8 cellular contexts compared by ENCODE assay signal in genomic region chr3:126704494-126705214, GRCh38. TPM values are rescaled to one million over a fixed set of nuclear protein-coding genes. Genes with fewer than 3 reads are reported as not detected.
A peak's percentile ranks its signal among the peaks of the same experiment; 100 is the strongest.
DNase-seq lines count a peak whose midpoint lies in the region; ATAC-seq and TF ChIP-seq lines count a peak whose summit lies in the region.

No MANE protein-coding gene starts in this region.

- intact Hi-C loops in Right ventricle myocardium inferior (cut with DNase I) = loop anchor here (2.0 kb wide), 1 partner anchor 40 kb away; no protein-coding TSS in a partner anchor
- intact Hi-C loops in breast epithelium (cut with DNase I; ENCODE audit: low total_unique reads) = no loop called here

- H3K9me3 ChIP-seq in cardiac muscle cell (ENCODE audit: low read depth) = no peaks in the 10 kb centered on the region
- no peaks in the 10 kb centered on the region for H3K9me3 ChIP-seq in breast epithelium
- H3K9me3 ChIP-seq in upper lobe of left lung = no peaks in the 10 kb centered on the region

- H3K36me3 ChIP-seq in cardiac muscle cell (no peaks in the 10 kb centered on the region), breast epithelium (no peaks in the 10 kb centered on the region), upper lobe of left lung (no peaks in the 10 kb centered on the region)

- H3K4me1 ChIP-seq in cardiac muscle cell (ENCODE audit: low read depth) (peaks cover 2% of the 10 kb centered on the region), breast epithelium (peaks cover 0 to 5% of the 10 kb centered on the region in 2 donors), upper lobe of left lung (peaks cover 13 to 20% (median 15%) of the 10 kb centered on the region in 4 donors)

- no peak for TF ChIP-seq CTCF in cardiac muscle cell (IDR thresholded peaks at IDR 0.05; ENCODE audit: low read depth, low read length)
- TF ChIP-seq CTCF in breast epithelium (IDR thresholded peaks at IDR 0.05) = no peak
- no peak for TF ChIP-seq CTCF in upper lobe of left lung (IDR thresholded peaks at IDR 0.05)

- no peaks in the 10 kb centered on the region for H3K9me3 Mint-ChIP-seq in IgD-negative memory B cell

- H3K27ac Mint-ChIP-seq in IgD-negative memory B cell = peak overlapping the region; percentile 28 to 81 (median 57)

- H3K27ac ChIP-seq in cardiac muscle cell (no peak overlapping the region), breast epithelium (no peak overlapping the region), upper lobe of left lung (peak overlapping the region in 1 of 4 donors; percentile 75)

- H3K4me1 Mint-ChIP-seq in IgD-negative memory B cell = peaks cover 12 to 19% (median 15%) of the 10 kb centered on the region in 3 donors

- H3K4me3 Mint-ChIP-seq in IgD-negative memory B cell = peak overlapping the region; percentile 88 to 98 (median 97)

- ATAC-seq in Right ventricle myocardium inferior (no peak), upper lobe of left lung (ENCODE audit: low FRiP score in 2 of 2) (no peak), GM21528 (IDR thresholded peaks at IDR 0.05; ENCODE audit: low FRiP score, unreplicated experiment) (no peak)

- TF ChIP-seq POLR2A in breast epithelium (IDR thresholded peaks at IDR 0.05) (no peak), upper lobe of left lung (IDR thresholded peaks at IDR 0.05) (no peak)

- H3K4me3 ChIP-seq in cardiac muscle cell = peak overlapping the region; percentile 80
- peak overlapping the region; percentile 71 to 99 (median 98) for H3K4me3 ChIP-seq in breast epithelium
- H3K4me3 ChIP-seq in upper lobe of left lung = peak overlapping the region; percentile 74 to 99 (median 88)

- DNase-seq in cardiac muscle cell (ENCODE audit: low read depth in 1 of 2, low spot score in 1 of 2) (no peak), Right ventricle myocardium inferior (ENCODE audit: missing footprints) (no peak), breast epithelium (ENCODE audit: low spot score in 2 of 2) (no peak), medulla oblongata (ENCODE audit: extremely low spot score) (peak; percentile 9), upper lobe of left lung (peak in 1 of 2 donors; percentile 55), NCI-H1048 (lab: John Stamatoyannopoulos, UW) (no peak)

- H3K27me3 ChIP-seq in cardiac muscle cell (no peaks in the 10 kb centered on the region), breast epithelium (no peaks in the 10 kb centered on the region), upper lobe of left lung (no peaks in the 10 kb centered on the region)

- peaks cover 1% of the 10 kb centered on the region for H3K36me3 Mint-ChIP-seq in IgD-negative memory B cell

- H3K27me3 Mint-ChIP-seq in IgD-negative memory B cell = peaks cover 8% of the 10 kb centered on the region

- 17 to 29% methylated on average over 19 to 44 of the region's 44 CpGs for WGBS in upper lobe of left lung, 2 donors

- TF ChIP-seq EP300 in upper lobe of left lung (IDR thresholded peaks at IDR 0.05) = no peak

RNA-seq across cellular contexts. Expression of gene CHCHD6, which starts 0.6 kb away (rescaled TPM):
- total RNA-seq in cardiac muscle cell (76.0 and 80.1 TPM in 2 replicates), Right ventricle myocardium inferior (11.7 TPM), breast epithelium (10 to 100 TPM; 12.2 to 21.2 (median 19.3) TPM), upper lobe of left lung (10 to 100 TPM; 16.6 to 35.6 (median 21.8) TPM)
- polyA plus RNA-seq in cardiac muscle cell (94.9 and 102 TPM in 2 replicates), IgD-negative memory B cell (16.6 TPM)

RNA-seq across cellular contexts. Expression of gene TXNRD3, which starts 49.7 kb away (rescaled TPM):
- total RNA-seq in cardiac muscle cell = 8.1 and 11.7 TPM in 2 replicates
- polyA plus RNA-seq in cardiac muscle cell = 8.7 and 15.7 TPM in 2 replicates
- total RNA-seq in Right ventricle myocardium inferior = 3.5 TPM
- 0.28 TPM for polyA plus RNA-seq in IgD-negative memory B cell
- 10 to 100 TPM; 11.8 to 19.3 (median 16.4) TPM for total RNA-seq in breast epithelium
- total RNA-seq in upper lobe of left lung = 10 to 100 TPM in 5 of 6 donors, 1 to 10 TPM in 1; 7.6 to 14.4 (median 12.4) TPM
